ENCODE assay signal across 22 cellular contexts in genomic region chr10:33721509-33721908, GRCh38.
A peak's percentile ranks its signal among the peaks of the same experiment; 100 is the strongest.
DNase-seq lines count a peak whose midpoint lies in the region; ATAC-seq and TF ChIP-seq lines count a peak whose summit lies in the region.
"Had no signal": no experiment of that assay in that cellular context is flagged by ENCODE, and none has a peak within 500 bp of the region (broad histone marks: within the 10 kb centered on the region; RNA-seq: fewer than 3 reads in every experiment).

No MANE protein-coding gene starts in this region.

- H3K4me1 ChIP-seq in SJSA1 (replicated peaks) (peaks cover 13% of the 10 kb centered on the region), esophagus muscularis mucosa (peaks cover 0 to 24% (median 4%) of the 10 kb centered on the region in 4 donors), BE2C (peaks cover 5% of the 10 kb centered on the region)

- TF ChIP-seq CTCF in C4-2B (conservative IDR thresholded peaks at IDR 0.05), result no peak
- no peak for TF ChIP-seq CTCF in esophagus muscularis mucosa (IDR thresholded peaks at IDR 0.05)
- TF ChIP-seq CTCF in nephron (IDR thresholded peaks at IDR 0.05; ENCODE audit: unreplicated experiment in 3 of 3), result no peak
- TF ChIP-seq CTCF in BE2C (IDR thresholded peaks at IDR 0.05; ENCODE audit: low read depth, low read length), result no peak

- peaks cover 14% of the 10 kb centered on the region for H3K4me1 Mint-ChIP-seq in nephron

- no peak overlapping the region for H3K4me3 Mint-ChIP-seq in nephron
- H3K4me3 Mint-ChIP-seq: H9 had no signal

- H3K36me3 ChIP-seq in SJSA1 (no peaks in the 10 kb centered on the region), esophagus muscularis mucosa (no peaks in the 10 kb centered on the region), BE2C (no peaks in the 10 kb centered on the region)

- H3K4me3 ChIP-seq in SJSA1 (no peak overlapping the region), esophagus muscularis mucosa (no peak overlapping the region), BE2C (ENCODE audit: low read depth, low read length) (no peak overlapping the region)

- H3K27ac Mint-ChIP-seq in nephron, result peak overlapping the region in 2 of 3 experiments; percentile 43 to 68
- H3K27ac Mint-ChIP-seq: HFFc6 had no signal

- H3K27me3 ChIP-seq in SJSA1 (replicated peaks), result no peaks in the 10 kb centered on the region
- no peaks in the 10 kb centered on the region for H3K27me3 ChIP-seq in esophagus muscularis mucosa
- H3K27me3 ChIP-seq in BE2C, result no peaks in the 10 kb centered on the region

- no peak for TF ChIP-seq POLR2A in esophagus muscularis mucosa (IDR thresholded peaks at IDR 0.05; ENCODE audit: low read depth)

- H3K27ac ChIP-seq in C4-2B (peak overlapping the region; percentile 44; the same call in 1 of the 2 replicates), SJSA1 (peak overlapping the region; percentile 21; the same call in 1 of the 2 replicates), esophagus muscularis mucosa (replicated peaks in 1 of 4) (no peak overlapping the region)
- H3K27ac ChIP-seq: HL-60 had no signal

- 91% methylated on average over 7 of the region's 7 CpGs for WGBS in esophagus muscularis mucosa

- peaks cover 2% of the 10 kb centered on the region for H3K27me3 Mint-ChIP-seq in nephron (ENCODE audit: low read depth)

- H3K9me3 ChIP-seq in SJSA1 (replicated peaks) (no peaks in the 10 kb centered on the region; the same call in none of the 2 replicates), esophagus muscularis mucosa (no peaks in the 10 kb centered on the region), BE2C (no peaks in the 10 kb centered on the region; the same call in 1 of the 2 replicates)

- intact Hi-C loops in esophagus muscularis mucosa (cut with DNase I), result no loop called here

- ATAC-seq in GM21367 (IDR thresholded peaks at IDR 0.05; ENCODE audit: unreplicated experiment), result no peak

- no peak for DNase-seq in SJSA1 (ENCODE audit: low read depth in 1 of 2, low spot score in 2 of 2)
- DNase-seq in esophagus muscularis mucosa (ENCODE audit: extremely low spot score), result peak; percentile 39
- DNase-seq in BE2C, result no peak
- no peak for DNase-seq in cerebellum (ENCODE audit: low spot score)
- no peak for DNase-seq in midbrain (lab: John Stamatoyannopoulos, UW)
- DNase-seq: GF-D8, H9, HFFc6, KG1, NCI-H1092, NCI-H1436, NCI-H187 treated with DMSO at 0.1 percent for 48 hours, NCI-H2107, NCI-H446 treated with DMSO at 0.1 percent for 48 hours, NCI-H526 treated with DMSO at 0.1 percent for 48 hours, OCI-M1, RPMI8226, SIG-M5 had no signal

- H3K36me3 Mint-ChIP-seq in nephron (ENCODE audit: low read depth), result no peaks in the 10 kb centered on the region

- TF ChIP-seq EP300 in esophagus muscularis mucosa (IDR thresholded peaks at IDR 0.05), result no peak

- peaks cover 23% of the 10 kb centered on the region for H3K9me3 Mint-ChIP-seq in nephron
- H3K9me3 Mint-ChIP-seq: HFFc6 had no signal

Comparison
In these comparisons a context has a peak if more than half of its experiments do, and no peak if none do; other contexts are left out.
1. H3K27ac ChIP-seq: peak in C4-2B (single experiment) and SJSA1 (single experiment); none in esophagus muscularis mucosa (0 of 4).